Comparison of ENCODE assay signal across 1 cellular context in genomic region chr11:10622957-10623787, GRCh38.
TF ChIP-seq lines count a peak whose summit lies in the region.

No MANE protein-coding gene starts in this region.

TF ChIP-seq in GM23338, 12 proteins besides CTCF, POLR2A, EP300 and RAD21 (continued from another document):
- TF ChIP-seq ZNF462 (CRISPR knock-in tag; IDR thresholded peaks at IDR 0.05) (no peak), POLR2AphosphoS5 (IDR thresholded peaks at IDR 0.05; ENCODE audit: low read depth) (no peak), ZNF331 (CRISPR knock-in tag; IDR thresholded peaks at IDR 0.05; ENCODE audit: low read depth) (no peak), ETS1 (IDR thresholded peaks at IDR 0.05) (no peak)
